1 cellular context compared by ENCODE assay signal in the genomic region with DNA sequence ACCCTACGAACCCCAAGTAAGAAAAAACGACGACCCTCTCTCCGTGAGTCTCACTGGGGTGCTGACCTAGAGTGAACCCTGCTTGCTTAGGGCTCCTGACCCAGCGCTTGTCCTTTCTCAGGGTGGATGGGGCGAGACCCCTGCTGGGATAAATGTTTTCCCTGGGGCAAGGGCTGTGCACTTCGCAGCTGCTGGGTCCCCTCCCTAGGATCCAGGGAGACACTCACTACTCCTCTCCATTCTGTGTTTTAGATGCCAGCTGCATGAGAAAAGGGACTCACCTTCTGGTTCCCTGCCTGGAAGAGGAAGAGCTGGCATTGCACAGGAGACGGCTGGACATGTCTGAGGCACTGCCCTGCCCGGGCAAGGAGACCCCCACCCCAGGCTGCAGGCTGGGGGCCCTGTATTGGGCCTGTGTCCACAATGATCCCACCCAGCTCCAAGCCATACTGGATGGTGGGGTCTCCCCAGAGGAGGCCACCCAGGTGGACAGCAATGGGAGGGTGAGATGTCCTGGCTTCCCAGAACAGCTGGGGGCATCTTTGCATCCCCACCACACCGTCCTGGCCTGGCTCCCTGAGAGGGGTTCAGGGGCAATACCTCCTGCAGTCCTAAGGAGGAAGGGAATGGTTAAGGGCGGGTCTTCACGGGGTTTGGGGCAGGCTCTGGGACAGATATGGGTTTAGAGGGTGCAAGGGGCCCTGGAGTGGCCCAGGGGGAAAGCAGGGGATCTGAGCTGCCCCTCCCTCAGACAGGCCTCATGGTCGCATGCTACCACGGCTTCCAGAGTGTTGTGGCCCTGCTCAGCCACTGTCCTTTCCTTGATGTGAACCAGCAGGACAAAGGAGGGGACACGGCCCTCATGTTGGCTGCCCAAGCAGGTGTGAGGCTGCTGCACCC.
TF ChIP-seq lines count a peak whose summit lies in the region.

No MANE protein-coding gene starts in this region.

TF ChIP-seq in GM23338, 12 proteins besides CTCF, POLR2A, EP300 and RAD21 (continued from another document):
- TF ChIP-seq, protein P1, sequence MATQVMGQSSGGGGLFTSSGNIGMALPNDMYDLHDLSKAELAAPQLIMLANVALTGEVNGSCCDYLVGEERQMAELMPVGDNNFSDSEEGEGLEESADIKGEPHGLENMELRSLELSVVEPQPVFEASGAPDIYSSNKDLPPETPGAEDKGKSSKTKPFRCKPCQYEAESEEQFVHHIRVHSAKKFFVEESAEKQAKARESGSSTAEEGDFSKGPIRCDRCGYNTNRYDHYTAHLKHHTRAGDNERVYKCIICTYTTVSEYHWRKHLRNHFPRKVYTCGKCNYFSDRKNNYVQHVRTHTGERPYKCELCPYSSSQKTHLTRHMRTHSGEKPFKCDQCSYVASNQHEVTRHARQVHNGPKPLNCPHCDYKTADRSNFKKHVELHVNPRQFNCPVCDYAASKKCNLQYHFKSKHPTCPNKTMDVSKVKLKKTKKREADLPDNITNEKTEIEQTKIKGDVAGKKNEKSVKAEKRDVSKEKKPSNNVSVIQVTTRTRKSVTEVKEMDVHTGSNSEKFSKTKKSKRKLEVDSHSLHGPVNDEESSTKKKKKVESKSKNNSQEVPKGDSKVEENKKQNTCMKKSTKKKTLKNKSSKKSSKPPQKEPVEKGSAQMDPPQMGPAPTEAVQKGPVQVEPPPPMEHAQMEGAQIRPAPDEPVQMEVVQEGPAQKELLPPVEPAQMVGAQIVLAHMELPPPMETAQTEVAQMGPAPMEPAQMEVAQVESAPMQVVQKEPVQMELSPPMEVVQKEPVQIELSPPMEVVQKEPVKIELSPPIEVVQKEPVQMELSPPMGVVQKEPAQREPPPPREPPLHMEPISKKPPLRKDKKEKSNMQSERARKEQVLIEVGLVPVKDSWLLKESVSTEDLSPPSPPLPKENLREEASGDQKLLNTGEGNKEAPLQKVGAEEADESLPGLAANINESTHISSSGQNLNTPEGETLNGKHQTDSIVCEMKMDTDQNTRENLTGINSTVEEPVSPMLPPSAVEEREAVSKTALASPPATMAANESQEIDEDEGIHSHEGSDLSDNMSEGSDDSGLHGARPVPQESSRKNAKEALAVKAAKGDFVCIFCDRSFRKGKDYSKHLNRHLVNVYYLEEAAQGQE (IDR thresholded peaks at IDR 0.05; ENCODE audit: unreplicated experiment) = no peak
- no peak for TF ChIP-seq JUNB (IDR thresholded peaks at IDR 0.05; ENCODE audit: unreplicated experiment)
- TF ChIP-seq STAT1 (IDR thresholded peaks at IDR 0.05; ENCODE audit: unreplicated experiment) = no peak
- no peak for TF ChIP-seq POLR2AphosphoS5 (IDR thresholded peaks at IDR 0.05; ENCODE audit: low read depth)
- TF ChIP-seq EZH2 (IDR thresholded peaks at IDR 0.05; ENCODE audit: low read depth, unreplicated experiment) = no peak
- no peak for TF ChIP-seq ZNF462 (CRISPR knock-in tag; IDR thresholded peaks at IDR 0.05)
- no peak for TF ChIP-seq EZH2phosphoT487 (IDR thresholded peaks at IDR 0.05; ENCODE audit: unreplicated experiment)
- no peak for TF ChIP-seq ETS1 (IDR thresholded peaks at IDR 0.05)
TF ChIP-seq in GM23338: peak in this region for 0.
